Comparison of ENCODE assay signal across 8 cellular contexts in the genomic region with DNA sequence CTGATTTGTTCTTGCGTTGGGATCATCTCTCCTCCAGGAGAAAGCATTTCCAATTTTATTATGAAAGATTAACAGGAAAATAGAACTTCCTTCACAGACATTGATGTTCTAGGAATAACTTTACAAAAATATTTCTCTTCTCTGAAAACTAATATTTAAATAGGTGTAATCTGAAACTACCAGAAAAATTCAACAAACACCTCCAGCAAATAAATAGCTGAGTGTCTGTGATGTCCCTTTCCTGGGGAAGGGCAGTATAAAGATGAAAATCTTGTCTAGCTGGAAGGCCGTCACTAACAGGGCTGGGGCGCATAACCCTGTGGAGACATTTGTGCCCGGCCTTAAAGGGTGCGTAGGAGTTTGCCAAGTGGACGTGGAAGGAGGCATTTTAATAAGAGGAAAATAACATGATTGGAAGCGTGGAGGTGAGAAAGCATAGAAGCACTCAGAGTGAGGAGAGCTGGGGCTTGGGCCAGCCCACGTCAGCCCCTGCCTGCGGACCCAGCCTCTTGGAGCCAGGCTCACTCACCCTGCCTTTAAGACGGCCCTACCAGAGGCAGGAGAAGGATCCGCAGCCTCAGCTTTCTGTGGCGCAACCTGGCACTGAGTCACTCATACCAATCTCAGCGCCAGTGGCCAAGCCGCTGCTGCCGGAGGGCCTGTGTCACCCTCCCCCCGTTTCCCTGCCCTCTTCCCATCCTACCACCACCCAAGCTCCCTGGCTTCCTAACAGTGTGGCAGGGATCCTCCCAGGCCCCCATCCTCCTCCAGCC.
DNase-seq lines count a peak whose midpoint lies in the region; ATAC-seq and TF ChIP-seq lines count a peak whose summit lies in the region.

No MANE protein-coding gene starts in this region.

- DNase-seq in DND-41 (peak; percentile 27), fibroblast of peridontal ligament (ENCODE audit: extremely low read depth) (peak; percentile 87), H7 (no peak), immature natural killer cell (no peak)
- DNase-seq in activated CD4-positive, alpha-beta T cell treated with anti-CD3 and anti-CD28 coated beads, Interleukin-2, amount 10 ng/mL, durations not matched to agents 7 days and 5 days = peak; percentile 12

- H3K27me3 Mint-ChIP-seq in activated CD4-positive, alpha-beta T cell treated with anti-CD3 and anti-CD28 coated beads, Interleukin-2, amount 10 ng/mL, durations not matched to agents 7 days and 5 days = no peaks in the 10 kb centered on the region
- H3K27me3 Mint-ChIP-seq in stimulated activated memory B cell treated with anti-CD40 and anti-IgM and Interleukin-4, amounts not matched to agents 10 μg/mL and 1 μg/mL and 100 μg/mL, for 72 hours = no peaks in the 10 kb centered on the region
- H3K27me3 Mint-ChIP-seq in immature natural killer cell (ENCODE audit: low read depth in 3 of 3) = peaks cover 0 to 4% (median 1%) of the 10 kb centered on the region in 3 donors

- TF ChIP-seq CTCF in DND-41 (IDR thresholded peaks at IDR 0.05; ENCODE audit: borderline replicate concordance, extremely low read depth, low read length, poor library complexity, severe bottlenecking) = no peak
- TF ChIP-seq CTCF in gastroesophageal sphincter (IDR thresholded peaks at IDR 0.05) = no peak

- peak overlapping the region; percentile 30 for H3K9ac ChIP-seq in DND-41 (ENCODE audit: low read depth, low read length)

- H3K27ac ChIP-seq in DND-41 (ENCODE audit: low read length) (peak overlapping the region; percentile 76), gastroesophageal sphincter (peak overlapping the region in 2 of 4 donors; percentile 29 to 42)

- H3K36me3 Mint-ChIP-seq in activated CD4-positive, alpha-beta T cell treated with anti-CD3 and anti-CD28 coated beads, Interleukin-2, amount 10 ng/mL, durations not matched to agents 7 days and 5 days (ENCODE audit: low read depth) = peaks cover under 1% of the 10 kb centered on the region
- peaks cover 30% of the 10 kb centered on the region for H3K36me3 Mint-ChIP-seq in stimulated activated memory B cell treated with anti-CD40 and anti-IgM and Interleukin-4, amounts not matched to agents 10 μg/mL and 1 μg/mL and 100 μg/mL, for 72 hours
- H3K36me3 Mint-ChIP-seq in immature natural killer cell = peaks cover 2 to 11% (median 4%) of the 10 kb centered on the region in 3 donors

- H3K4me3 ChIP-seq in DND-41 (ENCODE audit: low read depth in 1 of 2, low read length in 2 of 2) = peak overlapping the region in 1 of 2 experiments; percentile 14; a peak in 1 of 4 replicates
- H3K4me3 ChIP-seq in H7 (ENCODE audit: insufficient read depth, low read depth, low read length) = no peak overlapping the region
- H3K4me3 ChIP-seq in gastroesophageal sphincter = no peak overlapping the region

- H3K9me3 Mint-ChIP-seq in activated CD4-positive, alpha-beta T cell treated with anti-CD3 and anti-CD28 coated beads, Interleukin-2, amount 10 ng/mL, durations not matched to agents 7 days and 5 days = no peaks in the 10 kb centered on the region
- H3K9me3 Mint-ChIP-seq in stimulated activated memory B cell treated with anti-CD40 and anti-IgM and Interleukin-4, amounts not matched to agents 10 μg/mL and 1 μg/mL and 100 μg/mL, for 72 hours = no peaks in the 10 kb centered on the region
- no peaks in the 10 kb centered on the region for H3K9me3 Mint-ChIP-seq in immature natural killer cell

- H3K4me2 ChIP-seq in DND-41 (ENCODE audit: insufficient read depth, low read length) = peak overlapping the region; percentile 40

- H3K27ac Mint-ChIP-seq in activated CD4-positive, alpha-beta T cell treated with anti-CD3 and anti-CD28 coated beads, Interleukin-2, amount 10 ng/mL, durations not matched to agents 7 days and 5 days = peak overlapping the region; percentile 92
- H3K27ac Mint-ChIP-seq in stimulated activated memory B cell treated with anti-CD40 and anti-IgM and Interleukin-4, amounts not matched to agents 10 μg/mL and 1 μg/mL and 100 μg/mL, for 72 hours = peak overlapping the region; percentile 95
- H3K27ac Mint-ChIP-seq in immature natural killer cell = peak overlapping the region in 2 of 6 donors; percentile 54 to 78

- H3K36me3 ChIP-seq in DND-41 (ENCODE audit: insufficient read depth, low read length) (no peaks in the 10 kb centered on the region), H7 (replicated peaks; ENCODE audit: control insufficient read depth, insufficient read depth, low read length) (no peaks in the 10 kb centered on the region), gastroesophageal sphincter (no peaks in the 10 kb centered on the region)

- no peak overlapping the region for H2AFZ ChIP-seq in DND-41 (ENCODE audit: low read depth, low read length)

- no peak for TF ChIP-seq POLR2A in gastroesophageal sphincter (IDR thresholded peaks at IDR 0.05)

- no peaks in the 10 kb centered on the region for H4K20me1 ChIP-seq in DND-41 (ENCODE audit: insufficient read depth, low read length)

- H3K4me1 ChIP-seq in DND-41 (ENCODE audit: insufficient read depth, low read length) (peaks cover 59% of the 10 kb centered on the region), gastroesophageal sphincter (peaks cover 0 to 29% (median 2%) of the 10 kb centered on the region in 3 donors)

- CTCF ChIA-PET in activated CD4-positive, alpha-beta T cell treated with anti-CD3 and anti-CD28 coated beads, Interleukin-2, amount 10 ng/mL, durations not matched to agents 7 days and 5 days (lab: Charles Lee) = interaction anchor here (0.7 to 4.4 kb wide), 16 partner anchors 11 to 423 kb away, joined by 3 to 29 read pairs (median 4); no protein-coding TSS in a partner anchor

- peak overlapping the region; percentile 64 for H3K4me3 Mint-ChIP-seq in activated CD4-positive, alpha-beta T cell treated with anti-CD3 and anti-CD28 coated beads, Interleukin-2, amount 10 ng/mL, durations not matched to agents 7 days and 5 days
- H3K4me3 Mint-ChIP-seq in stimulated activated memory B cell treated with anti-CD40 and anti-IgM and Interleukin-4, amounts not matched to agents 10 μg/mL and 1 μg/mL and 100 μg/mL, for 72 hours = peak overlapping the region; percentile 92
- peak overlapping the region in 1 of 5 donors; percentile 57 for H3K4me3 Mint-ChIP-seq in immature natural killer cell

- POLR2A ChIA-PET in activated CD4-positive, alpha-beta T cell treated with anti-CD3 and anti-CD28 coated beads, Interleukin-2, amount 10 ng/mL, durations not matched to agents 7 days and 5 days (lab: Charles Lee) = interaction anchor here (1.4 to 1.5 kb wide), 2 partner anchors 46 to 53 kb away, joined by 5 to 7 read pairs; no protein-coding TSS in a partner anchor

- ATAC-seq in DND-41 (ENCODE audit: insufficient read depth, low read depth) (peak; percentile 18; the same call in 2 of the 3 replicates), HG03139 (IDR thresholded peaks at IDR 0.05; ENCODE audit: unreplicated experiment) (peak; percentile 2), gastroesophageal sphincter (no peak)
- ATAC-seq in stimulated activated memory B cell treated with anti-CD40 and anti-IgM and Interleukin-4, amounts not matched to agents 10 μg/mL and 1 μg/mL and 100 μg/mL, for 72 hours = peak; percentile 53

- H3K27me3 ChIP-seq in DND-41 (ENCODE audit: insufficient read depth, low read length, poor library complexity) = no peaks in the 10 kb centered on the region
- H3K27me3 ChIP-seq in H7 (ENCODE audit: control insufficient read depth, insufficient read depth, low read length) = no peaks in the 10 kb centered on the region
- H3K27me3 ChIP-seq in gastroesophageal sphincter = no peaks in the 10 kb centered on the region

- TF ChIP-seq EP300 in gastroesophageal sphincter (IDR thresholded peaks at IDR 0.05) = no peak

- no peaks in the 10 kb centered on the region for H3K79me2 ChIP-seq in DND-41 (ENCODE audit: insufficient read depth, low read length)

- H3K9me3 ChIP-seq in DND-41 (ENCODE audit: insufficient read depth, low read length, severe bottlenecking) (no peaks in the 10 kb centered on the region), gastroesophageal sphincter (no peaks in the 10 kb centered on the region)

- peaks cover 66% of the 10 kb centered on the region for H3K4me1 Mint-ChIP-seq in activated CD4-positive, alpha-beta T cell treated with anti-CD3 and anti-CD28 coated beads, Interleukin-2, amount 10 ng/mL, durations not matched to agents 7 days and 5 days
- peaks cover 61% of the 10 kb centered on the region for H3K4me1 Mint-ChIP-seq in stimulated activated memory B cell treated with anti-CD40 and anti-IgM and Interleukin-4, amounts not matched to agents 10 μg/mL and 1 μg/mL and 100 μg/mL, for 72 hours
- peaks cover 0 to 17% of the 10 kb centered on the region in 2 donors for H3K4me1 Mint-ChIP-seq in immature natural killer cell

- 73 to 92% methylated on average over 7 to 13 of the region's 16 CpGs for whole genome bisulfite sequencing in gastroesophageal sphincter (ENCODE audit: low coverage in 1 of 2), 2 donors

Comparison
In these comparisons a context has a peak if more than half of its experiments do, and no peak if none do; other contexts are left out.
1. DNase-seq: peak in DND-41 (single experiment), activated CD4-positive, alpha-beta T cell treated with anti-CD3 and anti-CD28 coated beads, Interleukin-2, amount 10 ng/mL, durations not matched to agents 7 days and 5 days (single experiment) and fibroblast of peridontal ligament (single experiment); none in H7 (single experiment) and immature natural killer cell (0 of 3).